Comparison of ENCODE assay signal across 8 cellular contexts in genomic region chr14:33792387-33793368, GRCh38.
A peak's percentile ranks its signal among the peaks of the same experiment; 100 is the strongest.
DNase-seq lines count a peak whose midpoint lies in the region; ATAC-seq and TF ChIP-seq lines count a peak whose summit lies in the region.

No MANE protein-coding gene starts in this region.

- POLR2A ChIA-PET in HEK293 (lab: Yijun Ruan, JAX) = no interaction called here

- H3K27me3 ChIP-seq in hepatocyte = peaks cover 9% of the 10 kb centered on the region

- H3K4me1 ChIP-seq in HEK293 (ENCODE audit: control insufficient read depth, insufficient read depth, low read length) = no peaks in the 10 kb centered on the region; the same call in 1 of the 2 replicates
- H3K4me1 ChIP-seq in hepatocyte (ENCODE audit: insufficient read depth) = no peaks in the 10 kb centered on the region

- H3K36me3 ChIP-seq in HEK293 (ENCODE audit: control insufficient read depth in 2 of 2, insufficient read depth in 1 of 2, low read length in 2 of 2) (no peaks in the 10 kb centered on the region), hepatocyte (replicated peaks; ENCODE audit: insufficient read depth, low read depth) (no peaks in the 10 kb centered on the region)

- CTCF ChIA-PET in HEK293 (lab: Yijun Ruan, JAX) = interaction anchor here (0.6 to 2.5 kb wide), 62 partner anchors 9 to 1471 kb away, joined by 3 to 33 read pairs (median 3); no protein-coding TSS in a partner anchor

- in situ Hi-C loops in astrocyte of the cerebellum (cut with HindIII; ENCODE audit: low sequenced_read_pairs) = loop anchor here (25.0 kb wide), 1 partner anchor 880 kb away; no protein-coding TSS in a partner anchor

- H3K9me2 ChIP-seq in hepatocyte (replicated peaks; ENCODE audit: insufficient read depth) = no peaks in the 10 kb centered on the region

- no peaks in the 10 kb centered on the region for H3K79me2 ChIP-seq in hepatocyte

- H3K27ac ChIP-seq in HEK293 (ENCODE audit: extremely low read depth, low read depth, low read length) (no peak overlapping the region), hepatocyte (no peak overlapping the region)

- no peaks in the 10 kb centered on the region for H4K20me1 ChIP-seq in hepatocyte (ENCODE audit: insufficient read depth, poor library complexity, severe bottlenecking)

- H3K4me3 ChIP-seq in HEK293 (ENCODE audit: low read depth, low read length) (no peak overlapping the region), astrocyte of the cerebellum (ENCODE audit: low read depth, low read length) (no peak overlapping the region), hepatocyte (no peak overlapping the region)

- ATAC-seq in sciatic nerve (peak; percentile 94), HG03469 (IDR thresholded peaks at IDR 0.05; ENCODE audit: unreplicated experiment) (no peak)

- peak; percentile 93 for DNase-seq in Daoy (ENCODE audit: low read depth)
- peak; percentile 76 for DNase-seq in NCI-H1694 treated with DMSO at 0.1 percent for 48 hours (lab: John Stamatoyannopoulos, UW)
- DNase-seq in T1000 (lab: John Stamatoyannopoulos, UW) = peak; percentile 74
- peak; percentile 74 for DNase-seq in astrocyte of the cerebellum (ENCODE audit: low read depth)
- peak; percentile 90 for DNase-seq in hepatocyte (ENCODE audit: low spot score)
- peak; percentile 94 for DNase-seq in sciatic nerve (ENCODE audit: low spot score)

- no peak overlapping the region for H2AFZ ChIP-seq in hepatocyte

- H3K9me3 ChIP-seq in HEK293 (ENCODE audit: control insufficient read depth, insufficient read depth, low read depth, low read length) (no peaks in the 10 kb centered on the region), hepatocyte (ENCODE audit: low read depth) (no peaks in the 10 kb centered on the region)

- peak overlapping the region; percentile 26 for H3K4me2 ChIP-seq in hepatocyte

- intact Hi-C loops in sciatic nerve (cut with DNase I) = loop anchor here (5.0 kb wide), 1 partner anchor 1215 kb away; no protein-coding TSS in a partner anchor

- TF ChIP-seq CTCF in HEK293 (tag by site-specific recombination; IDR thresholded peaks at IDR 0.05) (peak; percentile 76), astrocyte of the cerebellum (IDR thresholded peaks at IDR 0.05; ENCODE audit: low read depth, low read length, missing control alignments) (peak; percentile 90), hepatocyte (IDR thresholded peaks at IDR 0.05; ENCODE audit: poor library complexity) (peak; percentile 93)

- 16% methylated on average over 19 of the region's 19 CpGs for WGBS in hepatocyte (ENCODE audit: low lambda C conversion rate, missing lambda C conversion rate)

TF ChIP-seq in HEK293, 187 proteins besides CTCF, POLR2A, EP300 and RAD21 (continues in another document):
- TF ChIP-seq YY2 (tag by site-specific recombination; IDR thresholded peaks at IDR 0.05) (no peak), RBAK (tag by site-specific recombination; IDR thresholded peaks at IDR 0.05) (no peak), ZNF747 (tag by site-specific recombination; IDR thresholded peaks at IDR 0.05) (no peak), ZNF555 (tag by site-specific recombination; conservative IDR thresholded peaks at IDR 0.05) (no peak), ZNF843 (tag by site-specific recombination; IDR thresholded peaks at IDR 0.05) (no peak; the same call in 1 of the 2 replicates), ZNF48 (tag by site-specific recombination; IDR thresholded peaks at IDR 0.05) (no peak), ZNF184 (tag by site-specific recombination; IDR thresholded peaks at IDR 0.05) (no peak), ZNF132 (tag by site-specific recombination; IDR thresholded peaks at IDR 0.05; ENCODE audit: borderline replicate concordance) (no peak), PRDM1 (tag by site-specific recombination; IDR thresholded peaks at IDR 0.05) (no peak)
- TF ChIP-seq, protein P1, sequence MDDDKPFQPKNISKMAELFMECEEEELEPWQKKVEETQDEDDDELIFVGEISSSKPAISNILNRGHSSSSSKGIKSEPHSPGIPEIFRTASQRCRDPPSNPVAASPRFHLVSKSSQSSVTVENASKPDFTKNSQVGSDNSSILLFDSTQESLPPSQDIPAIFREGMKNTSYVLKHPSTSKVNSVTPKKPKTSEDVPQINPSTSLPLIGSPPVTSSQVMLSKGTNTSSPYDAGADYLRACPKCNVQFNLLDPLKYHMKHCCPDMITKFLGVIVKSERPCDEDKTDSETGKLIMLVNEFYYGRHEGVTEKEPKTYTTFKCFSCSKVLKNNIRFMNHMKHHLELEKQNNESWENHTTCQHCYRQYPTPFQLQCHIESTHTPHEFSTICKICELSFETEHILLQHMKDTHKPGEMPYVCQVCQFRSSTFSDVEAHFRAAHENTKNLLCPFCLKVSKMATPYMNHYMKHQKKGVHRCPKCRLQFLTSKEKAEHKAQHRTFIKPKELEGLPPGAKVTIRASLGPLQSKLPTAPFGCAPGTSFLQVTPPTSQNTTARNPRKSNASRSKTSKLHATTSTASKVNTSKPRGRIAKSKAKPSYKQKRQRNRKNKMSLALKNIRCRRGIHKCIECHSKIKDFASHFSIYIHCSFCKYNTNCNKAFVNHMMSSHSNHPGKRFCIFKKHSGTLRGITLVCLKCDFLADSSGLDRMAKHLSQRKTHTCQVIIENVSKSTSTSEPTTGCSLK (tag by site-specific recombination; IDR thresholded peaks at IDR 0.05) = no peak
- TF ChIP-seq, protein P2, sequence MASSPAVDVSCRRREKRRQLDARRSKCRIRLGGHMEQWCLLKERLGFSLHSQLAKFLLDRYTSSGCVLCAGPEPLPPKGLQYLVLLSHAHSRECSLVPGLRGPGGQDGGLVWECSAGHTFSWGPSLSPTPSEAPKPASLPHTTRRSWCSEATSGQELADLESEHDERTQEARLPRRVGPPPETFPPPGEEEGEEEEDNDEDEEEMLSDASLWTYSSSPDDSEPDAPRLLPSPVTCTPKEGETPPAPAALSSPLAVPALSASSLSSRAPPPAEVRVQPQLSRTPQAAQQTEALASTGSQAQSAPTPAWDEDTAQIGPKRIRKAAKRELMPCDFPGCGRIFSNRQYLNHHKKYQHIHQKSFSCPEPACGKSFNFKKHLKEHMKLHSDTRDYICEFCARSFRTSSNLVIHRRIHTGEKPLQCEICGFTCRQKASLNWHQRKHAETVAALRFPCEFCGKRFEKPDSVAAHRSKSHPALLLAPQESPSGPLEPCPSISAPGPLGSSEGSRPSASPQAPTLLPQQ (tag by site-specific recombination; IDR thresholded peaks at IDR 0.05) = peak; percentile 57
- TF ChIP-seq, protein P3, sequence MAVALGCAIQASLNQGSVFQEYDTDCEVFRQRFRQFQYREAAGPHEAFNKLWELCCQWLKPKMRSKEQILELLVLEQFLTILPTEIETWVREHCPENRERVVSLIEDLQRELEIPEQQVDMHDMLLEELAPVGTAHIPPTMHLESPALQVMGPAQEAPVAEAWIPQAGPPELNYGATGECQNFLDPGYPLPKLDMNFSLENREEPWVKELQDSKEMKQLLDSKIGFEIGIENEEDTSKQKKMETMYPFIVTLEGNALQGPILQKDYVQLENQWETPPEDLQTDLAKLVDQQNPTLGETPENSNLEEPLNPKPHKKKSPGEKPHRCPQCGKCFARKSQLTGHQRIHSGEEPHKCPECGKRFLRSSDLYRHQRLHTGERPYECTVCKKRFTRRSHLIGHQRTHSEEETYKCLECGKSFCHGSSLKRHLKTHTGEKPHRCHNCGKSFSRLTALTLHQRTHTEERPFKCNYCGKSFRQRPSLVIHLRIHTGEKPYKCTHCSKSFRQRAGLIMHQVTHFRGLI (tag by site-specific recombination; IDR thresholded peaks at IDR 0.05) = no peak
- TF ChIP-seq, protein P4, sequence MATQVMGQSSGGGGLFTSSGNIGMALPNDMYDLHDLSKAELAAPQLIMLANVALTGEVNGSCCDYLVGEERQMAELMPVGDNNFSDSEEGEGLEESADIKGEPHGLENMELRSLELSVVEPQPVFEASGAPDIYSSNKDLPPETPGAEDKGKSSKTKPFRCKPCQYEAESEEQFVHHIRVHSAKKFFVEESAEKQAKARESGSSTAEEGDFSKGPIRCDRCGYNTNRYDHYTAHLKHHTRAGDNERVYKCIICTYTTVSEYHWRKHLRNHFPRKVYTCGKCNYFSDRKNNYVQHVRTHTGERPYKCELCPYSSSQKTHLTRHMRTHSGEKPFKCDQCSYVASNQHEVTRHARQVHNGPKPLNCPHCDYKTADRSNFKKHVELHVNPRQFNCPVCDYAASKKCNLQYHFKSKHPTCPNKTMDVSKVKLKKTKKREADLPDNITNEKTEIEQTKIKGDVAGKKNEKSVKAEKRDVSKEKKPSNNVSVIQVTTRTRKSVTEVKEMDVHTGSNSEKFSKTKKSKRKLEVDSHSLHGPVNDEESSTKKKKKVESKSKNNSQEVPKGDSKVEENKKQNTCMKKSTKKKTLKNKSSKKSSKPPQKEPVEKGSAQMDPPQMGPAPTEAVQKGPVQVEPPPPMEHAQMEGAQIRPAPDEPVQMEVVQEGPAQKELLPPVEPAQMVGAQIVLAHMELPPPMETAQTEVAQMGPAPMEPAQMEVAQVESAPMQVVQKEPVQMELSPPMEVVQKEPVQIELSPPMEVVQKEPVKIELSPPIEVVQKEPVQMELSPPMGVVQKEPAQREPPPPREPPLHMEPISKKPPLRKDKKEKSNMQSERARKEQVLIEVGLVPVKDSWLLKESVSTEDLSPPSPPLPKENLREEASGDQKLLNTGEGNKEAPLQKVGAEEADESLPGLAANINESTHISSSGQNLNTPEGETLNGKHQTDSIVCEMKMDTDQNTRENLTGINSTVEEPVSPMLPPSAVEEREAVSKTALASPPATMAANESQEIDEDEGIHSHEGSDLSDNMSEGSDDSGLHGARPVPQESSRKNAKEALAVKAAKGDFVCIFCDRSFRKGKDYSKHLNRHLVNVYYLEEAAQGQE (tag by site-specific recombination; IDR thresholded peaks at IDR 0.05) = no peak
- TF ChIP-seq, protein P5, sequence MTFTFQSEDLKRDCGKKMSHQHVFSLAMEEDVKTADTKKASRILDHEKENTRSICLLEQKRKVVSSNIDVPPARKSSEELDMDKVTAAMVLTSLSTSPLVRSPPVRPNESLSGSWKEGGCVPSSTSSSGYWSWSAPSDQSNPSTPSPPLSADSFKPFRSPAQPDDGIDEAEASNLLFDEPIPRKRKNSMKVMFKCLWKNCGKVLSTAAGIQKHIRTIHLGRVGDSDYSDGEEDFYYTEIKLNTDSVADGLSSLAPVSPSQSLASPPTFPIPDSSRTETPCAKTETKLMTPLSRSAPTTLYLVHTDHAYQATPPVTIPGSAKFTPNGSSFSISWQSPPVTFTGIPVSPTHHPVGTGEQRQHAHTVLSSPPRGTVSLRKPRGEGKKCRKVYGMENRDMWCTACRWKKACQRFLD (tag by site-specific recombination; IDR thresholded peaks at IDR 0.05) = no peak
